Comparison of ENCODE assay signal across 8 cellular contexts in the genomic region with DNA sequence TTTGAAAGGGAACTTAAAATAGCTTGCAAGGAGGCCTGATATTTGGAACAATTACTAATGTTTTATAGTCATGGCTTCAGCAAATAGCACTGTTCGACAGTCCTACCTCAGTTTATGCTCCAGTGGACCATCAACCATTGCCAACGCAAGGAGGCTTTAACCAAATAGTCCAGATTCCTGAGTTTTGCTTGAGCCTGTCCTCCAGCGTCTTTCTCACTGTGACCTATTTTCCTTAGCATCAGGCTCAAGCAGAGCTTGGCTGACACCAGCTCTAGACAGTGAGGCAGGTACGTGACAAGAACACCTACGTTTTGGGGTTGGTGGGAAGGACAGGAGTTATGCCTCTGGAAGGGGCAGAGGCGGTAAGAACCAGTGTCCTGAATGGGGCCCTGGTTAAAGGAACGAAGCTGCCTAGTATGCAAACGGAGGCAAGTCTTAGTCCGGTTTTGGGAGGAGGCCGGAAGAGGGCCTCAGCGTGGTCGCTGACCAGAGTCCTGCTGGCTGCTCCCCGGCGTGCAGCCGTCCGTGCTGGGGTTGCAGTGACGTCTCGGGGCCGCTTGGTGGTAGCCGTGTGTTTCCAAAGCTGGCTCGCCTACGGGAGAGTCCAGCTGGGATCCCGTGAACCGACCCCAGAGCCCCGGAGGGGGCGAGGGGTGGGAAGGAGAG. TPM values are rescaled to one million over a fixed set of nuclear protein-coding genes. Genes with fewer than 3 reads are reported as not detected.
DNase-seq lines count a peak whose midpoint lies in the region; ATAC-seq and TF ChIP-seq lines count a peak whose summit lies in the region.

No MANE protein-coding gene starts in this region.

- no peak overlapping the region for H3K27ac ChIP-seq in KMS-11
- H3K27ac ChIP-seq in hepatocyte, result no peak overlapping the region
- no peak overlapping the region for H3K27ac ChIP-seq in psoas muscle

- peaks cover 26% of the 10 kb centered on the region for H3K4me1 ChIP-seq in ES-I3 (ENCODE audit: insufficient read depth, low read length)
- peaks cover 6% of the 10 kb centered on the region for H3K4me1 ChIP-seq in KMS-11 (ENCODE audit: low read depth, poor library complexity, severe bottlenecking)
- peaks cover 8% of the 10 kb centered on the region for H3K4me1 ChIP-seq in hepatocyte (ENCODE audit: insufficient read depth)
- peaks cover 19% of the 10 kb centered on the region for H3K4me1 ChIP-seq in psoas muscle

- TF ChIP-seq CTCF in KMS-11 (conservative IDR thresholded peaks at IDR 0.05; ENCODE audit: low read depth, low read length), result peak; percentile 73
- TF ChIP-seq CTCF in hepatocyte (IDR thresholded peaks at IDR 0.05; ENCODE audit: poor library complexity), result peak; percentile 97
- peak; percentile 93 for TF ChIP-seq CTCF in psoas muscle (IDR thresholded peaks at IDR 0.05)

- ATAC-seq in GM21737 (IDR thresholded peaks at IDR 0.05; ENCODE audit: unreplicated experiment) (peak; percentile 66), psoas muscle (peak; percentile 86 to 91 (median 86))

- 7% methylated on average over 25 of the region's 26 CpGs for WGBS in hepatocyte (ENCODE audit: low lambda C conversion rate, missing lambda C conversion rate)
- WGBS in psoas muscle, 3 donors, result 14 to 15% (median 14%) methylated on average over 25 to 26 of the region's 26 CpGs

- peak; percentile 45 to 74 for DNase-seq in SW 1271 (lab: John Stamatoyannopoulos, UW)
- peak; percentile 95 for DNase-seq in astrocyte of the hippocampus (ENCODE audit: low read depth, low spot score)
- DNase-seq in hepatocyte (ENCODE audit: low spot score), result peak; percentile 92
- DNase-seq in psoas muscle, result peak; percentile 82 to 89
- DNase-seq in SHP77 treated with DMSO at 0.1 percent for 48 hours (lab: John Stamatoyannopoulos, UW), result no peak

- intact Hi-C loops in psoas muscle (cut with DNase I), result loop anchor here (1.0 to 2.0 kb wide), 2 partner anchors 488 to 489 kb away; no protein-coding TSS in a partner anchor

- H3K4me2 ChIP-seq in KMS-11, result peak overlapping the region; percentile 66; the same call in 1 of the 2 replicates
- peak overlapping the region; percentile 88 for H3K4me2 ChIP-seq in hepatocyte

- H3K79me2 ChIP-seq in KMS-11 (ENCODE audit: insufficient read depth, low read depth) (no peaks in the 10 kb centered on the region), hepatocyte (no peaks in the 10 kb centered on the region)

- no peaks in the 10 kb centered on the region for H3K27me3 ChIP-seq in KMS-11 (ENCODE audit: insufficient read depth, low read depth)
- peaks cover 12% of the 10 kb centered on the region for H3K27me3 ChIP-seq in hepatocyte
- peaks cover 0 to 19% (median 0%) of the 10 kb centered on the region in 3 donors for H3K27me3 ChIP-seq in psoas muscle (ENCODE audit: insufficient read depth in 3 of 3, low read length in 2 of 3)

- H4K20me1 ChIP-seq in KMS-11 (ENCODE audit: insufficient read depth) (no peaks in the 10 kb centered on the region), hepatocyte (ENCODE audit: insufficient read depth, poor library complexity, severe bottlenecking) (peaks cover 13% of the 10 kb centered on the region)

- no peak overlapping the region for H2AFZ ChIP-seq in KMS-11 (ENCODE audit: low read depth)
- H2AFZ ChIP-seq in hepatocyte, result no peak overlapping the region

- peak overlapping the region; percentile 79 for H3K9ac ChIP-seq in ES-I3 (ENCODE audit: low read depth, low read length)
- no peak overlapping the region for H3K9ac ChIP-seq in KMS-11

- no peaks in the 10 kb centered on the region for H3K9me2 ChIP-seq in hepatocyte (replicated peaks; ENCODE audit: insufficient read depth)

- no peak overlapping the region for H3K4me3 ChIP-seq in KMS-11 (IDR thresholded peaks at IDR 0.05; ENCODE audit: insufficient read depth, low read depth, low read length)
- peak overlapping the region; percentile 18 for H3K4me3 ChIP-seq in hepatocyte
- peak overlapping the region; percentile 62 for H3K4me3 ChIP-seq in psoas muscle

- H3K36me3 ChIP-seq in ES-I3 (ENCODE audit: insufficient read depth, low read length), result 0 out of 2 replicates have a peak, but pooled peaks cover 3% of the 10 kb centered on the region
- no peaks in the 10 kb centered on the region for H3K36me3 ChIP-seq in KMS-11 (ENCODE audit: insufficient read depth)
- H3K36me3 ChIP-seq in hepatocyte (replicated peaks; ENCODE audit: insufficient read depth, low read depth), result no peaks in the 10 kb centered on the region
- H3K36me3 ChIP-seq in psoas muscle (ENCODE audit: insufficient read depth in 1 of 2, low read depth in 1 of 2), result peaks cover under 1 to 5% of the 10 kb centered on the region in 2 donors

- H3K9me3 ChIP-seq in ES-I3 (ENCODE audit: control insufficient read depth, insufficient read depth, low read length), result no peaks in the 10 kb centered on the region
- no peaks in the 10 kb centered on the region for H3K9me3 ChIP-seq in hepatocyte (ENCODE audit: low read depth)
- no peaks in the 10 kb centered on the region for H3K9me3 ChIP-seq in psoas muscle

RNA-seq across cellular contexts. Expression of a gene that starts 1.0 kb away (rescaled TPM):
- 1.00 and 2.2 TPM in 2 replicates for total RNA-seq in hepatocyte
- polyA plus RNA-seq in hepatocyte, result 6.5 and 7.2 TPM in 2 replicates
- total RNA-seq in psoas muscle, result under 1 TPM; 0.17 to 0.66 (median 0.28) TPM
- polyA plus RNA-seq in psoas muscle, result under 1 TPM; 0.14 to 0.30 (median 0.29) TPM

RNA-seq across cellular contexts. Expression of a gene that starts 30.8 kb away (rescaled TPM):
- total RNA-seq in hepatocyte, result 1,088 and 1,095 TPM in 2 replicates
- polyA plus RNA-seq in hepatocyte, result 373 and 443 TPM in 2 replicates
- total RNA-seq in psoas muscle, result 100 to 1,000 TPM; 452 to 635 (median 472) TPM
- polyA plus RNA-seq in psoas muscle, result 1,000 to 10,000 TPM; 1,339 to 2,554 (median 1,854) TPM
